8 cellular contexts compared by ENCODE assay signal in the genomic region with DNA sequence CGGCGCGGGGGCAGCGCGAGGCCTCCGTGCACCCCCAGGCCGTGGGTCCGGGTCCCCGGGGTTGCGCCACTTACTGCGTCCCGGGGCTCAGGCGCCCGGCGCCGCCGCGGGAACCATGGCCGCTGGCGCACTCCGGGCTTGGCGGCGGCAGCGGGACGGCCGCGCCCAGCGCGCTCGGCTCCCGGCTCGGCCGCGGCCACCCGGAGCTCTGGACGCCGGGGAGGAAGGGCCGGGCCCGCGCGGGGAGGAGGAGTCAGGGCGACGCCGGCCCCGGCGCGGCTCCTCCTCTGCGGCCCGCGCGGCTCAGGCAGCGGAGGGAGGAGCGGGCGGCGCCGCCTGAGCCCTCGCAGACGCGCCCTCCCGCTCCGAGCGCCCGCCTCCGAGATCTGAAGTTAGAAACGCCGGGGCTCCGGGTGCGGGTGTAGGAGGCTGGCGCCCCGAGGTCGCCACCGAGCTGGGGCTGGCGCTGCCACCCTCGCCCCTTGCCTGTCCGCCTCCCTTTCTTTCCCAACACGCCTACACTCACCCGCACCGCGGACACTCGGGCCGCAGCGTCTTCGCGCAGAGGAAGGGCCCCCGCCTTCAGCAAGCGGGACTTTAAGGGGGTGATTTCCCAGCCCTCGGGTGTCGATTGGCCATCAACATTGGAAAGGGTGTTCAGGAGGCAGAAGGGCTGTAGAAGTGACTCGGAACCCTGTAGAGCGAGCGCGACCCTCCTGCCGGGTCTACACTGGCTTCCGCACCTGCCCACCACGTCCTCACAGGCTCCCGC. TPM values are rescaled to one million over a fixed set of nuclear protein-coding genes. Genes with fewer than 3 reads are reported as not detected.
DNase-seq lines count a peak whose midpoint lies in the region; ATAC-seq and TF ChIP-seq lines count a peak whose summit lies in the region.

A gene with protein sequence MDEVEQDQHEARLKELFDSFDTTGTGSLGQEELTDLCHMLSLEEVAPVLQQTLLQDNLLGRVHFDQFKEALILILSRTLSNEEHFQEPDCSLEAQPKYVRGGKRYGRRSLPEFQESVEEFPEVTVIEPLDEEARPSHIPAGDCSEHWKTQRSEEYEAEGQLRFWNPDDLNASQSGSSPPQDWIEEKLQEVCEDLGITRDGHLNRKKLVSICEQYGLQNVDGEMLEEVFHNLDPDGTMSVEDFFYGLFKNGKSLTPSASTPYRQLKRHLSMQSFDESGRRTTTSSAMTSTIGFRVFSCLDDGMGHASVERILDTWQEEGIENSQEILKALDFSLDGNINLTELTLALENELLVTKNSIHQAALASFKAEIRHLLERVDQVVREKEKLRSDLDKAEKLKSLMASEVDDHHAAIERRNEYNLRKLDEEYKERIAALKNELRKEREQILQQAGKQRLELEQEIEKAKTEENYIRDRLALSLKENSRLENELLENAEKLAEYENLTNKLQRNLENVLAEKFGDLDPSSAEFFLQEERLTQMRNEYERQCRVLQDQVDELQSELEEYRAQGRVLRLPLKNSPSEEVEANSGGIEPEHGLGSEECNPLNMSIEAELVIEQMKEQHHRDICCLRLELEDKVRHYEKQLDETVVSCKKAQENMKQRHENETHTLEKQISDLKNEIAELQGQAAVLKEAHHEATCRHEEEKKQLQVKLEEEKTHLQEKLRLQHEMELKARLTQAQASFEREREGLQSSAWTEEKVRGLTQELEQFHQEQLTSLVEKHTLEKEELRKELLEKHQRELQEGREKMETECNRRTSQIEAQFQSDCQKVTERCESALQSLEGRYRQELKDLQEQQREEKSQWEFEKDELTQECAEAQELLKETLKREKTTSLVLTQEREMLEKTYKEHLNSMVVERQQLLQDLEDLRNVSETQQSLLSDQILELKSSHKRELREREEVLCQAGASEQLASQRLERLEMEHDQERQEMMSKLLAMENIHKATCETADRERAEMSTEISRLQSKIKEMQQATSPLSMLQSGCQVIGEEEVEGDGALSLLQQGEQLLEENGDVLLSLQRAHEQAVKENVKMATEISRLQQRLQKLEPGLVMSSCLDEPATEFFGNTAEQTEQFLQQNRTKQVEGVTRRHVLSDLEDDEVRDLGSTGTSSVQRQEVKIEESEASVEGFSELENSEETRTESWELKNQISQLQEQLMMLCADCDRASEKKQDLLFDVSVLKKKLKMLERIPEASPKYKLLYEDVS (N-terminal part only) (minus strand): TSS at position 231 of the 772 bp plus-strand sequence. CDS start 9,106 bp downstream, outside the sequence.

- ATAC-seq in Right ventricle myocardium superior (ENCODE audit: poor library complexity), result peak; percentile 99
- ATAC-seq in upper lobe of left lung (ENCODE audit: low FRiP score in 2 of 2), result peak; percentile 95 to 98

- peaks cover 8% of the 10 kb centered on the region for H3K79me2 ChIP-seq in parathyroid adenoma

- peak within 1 kb of the TSS; percentile 96 for H3K4me3 Mint-ChIP-seq in activated naive CD8-positive, alpha-beta T cell treated with anti-CD3 and anti-CD28 coated beads for 36 hours

- peak; percentile 77 for DNase-seq in GDM1 (lab: John Stamatoyannopoulos, UW)
- DNase-seq in H7, result peak; percentile 92
- DNase-seq in M059J (ENCODE audit: low read depth), result peak; percentile 75
- peak; percentile 31 for DNase-seq in SKM-1 treated with dmso at 0.1 percent for 144 hours (lab: John Stamatoyannopoulos, UW; ENCODE audit: unreplicated experiment)
- DNase-seq in activated naive CD8-positive, alpha-beta T cell treated with anti-CD3 and anti-CD28 coated beads for 36 hours, result peak; percentile 83
- peak; percentile 89 for DNase-seq in Right ventricle myocardium superior
- DNase-seq in upper lobe of left lung, result peak; percentile 82 to 96

- H3K9ac ChIP-seq in parathyroid adenoma, result peak within 1 kb of the TSS; percentile 69

- H3K4me3 ChIP-seq in H7 (ENCODE audit: insufficient read depth, low read depth, low read length) (peak within 1 kb of the TSS; percentile 71), parathyroid adenoma (ENCODE audit: low read depth, low read length) (peak within 1 kb of the TSS; percentile 77), upper lobe of left lung (peak within 1 kb of the TSS; percentile 70 to 98 (median 92))

- H3K4me2 ChIP-seq in parathyroid adenoma (ENCODE audit: low read length), result peak within 1 kb of the TSS; percentile 86

- H3K36me3 ChIP-seq in H7 (replicated peaks; ENCODE audit: control insufficient read depth, insufficient read depth, low read length) (no peaks in the 10 kb centered on the region), parathyroid adenoma (ENCODE audit: control insufficient read depth, insufficient read depth, low read length) (no peaks in the 10 kb centered on the region), upper lobe of left lung (no peaks in the 10 kb centered on the region)

- peaks cover 63% of the 10 kb centered on the region for H3K4me1 Mint-ChIP-seq in activated naive CD8-positive, alpha-beta T cell treated with anti-CD3 and anti-CD28 coated beads for 36 hours

- H3K27ac Mint-ChIP-seq in activated naive CD8-positive, alpha-beta T cell treated with anti-CD3 and anti-CD28 coated beads for 36 hours, result peak within 1 kb of the TSS; percentile 93

- H3K9me3 ChIP-seq in parathyroid adenoma (ENCODE audit: control insufficient read depth, low read length) (no peaks in the 10 kb centered on the region), upper lobe of left lung (no peaks in the 10 kb centered on the region)

- H3K27ac ChIP-seq in parathyroid adenoma, result peak within 1 kb of the TSS; percentile 59
- H3K27ac ChIP-seq in upper lobe of left lung, result peak within 1 kb of the TSS; percentile 88 to 98 (median 90)

- 0% methylated on average over 10 to 25 of the region's 96 CpGs for WGBS in upper lobe of left lung, 2 donors

- TF ChIP-seq POLR2A in upper lobe of left lung (IDR thresholded peaks at IDR 0.05), result peak in 1 of 4 donors; percentile 71

- TF ChIP-seq EP300 in upper lobe of left lung (IDR thresholded peaks at IDR 0.05), result no peak

- intact Hi-C loops in Right ventricle myocardium superior (cut with DNase I), result no loop called here

- TF ChIP-seq CTCF in parathyroid adenoma (IDR thresholded peaks at IDR 0.05) (no peak), upper lobe of left lung (IDR thresholded peaks at IDR 0.05) (peak in 2 of 6 experiments; percentile 8 to 28)

- no peaks in the 10 kb centered on the region for H3K9me3 Mint-ChIP-seq in activated naive CD8-positive, alpha-beta T cell treated with anti-CD3 and anti-CD28 coated beads for 36 hours

- peaks cover 65% of the 10 kb centered on the region for H3K27me3 ChIP-seq in H7 (ENCODE audit: control insufficient read depth, insufficient read depth, low read length)
- H3K27me3 ChIP-seq in parathyroid adenoma (ENCODE audit: control insufficient read depth, insufficient read depth, low read length), result no peaks in the 10 kb centered on the region
- no peaks in the 10 kb centered on the region for H3K27me3 ChIP-seq in upper lobe of left lung

- H3K36me3 Mint-ChIP-seq in activated naive CD8-positive, alpha-beta T cell treated with anti-CD3 and anti-CD28 coated beads for 36 hours, result peaks cover 21% of the 10 kb centered on the region

- H2AFZ ChIP-seq in parathyroid adenoma, result peak within 1 kb of the TSS; percentile 98

- H3K4me1 ChIP-seq in parathyroid adenoma, result peaks cover 5% of the 10 kb centered on the region
- peaks cover 5 to 32% (median 23%) of the 10 kb centered on the region in 4 donors for H3K4me1 ChIP-seq in upper lobe of left lung

- H3K27me3 Mint-ChIP-seq in activated naive CD8-positive, alpha-beta T cell treated with anti-CD3 and anti-CD28 coated beads for 36 hours, result no peaks in the 10 kb centered on the region

RNA-seq across cellular contexts. Expression of the gene that starts here (rescaled TPM):
- total RNA-seq in H7 (2014; rRNA removed; shearing (Covaris generic)), result 8.5 and 14.2 TPM in 2 replicates
- 7.1 and 16.0 TPM in 2 replicates for total RNA-seq in M059J (2014; rRNA removed; shearing (Covaris generic))
- 10 to 100 TPM; 66.6 to 67.9 TPM for total RNA-seq in activated naive CD8-positive, alpha-beta T cell treated with anti-CD3 and anti-CD28 coated beads for 36 hours
- total RNA-seq in Right ventricle myocardium superior (22.8 TPM), upper lobe of left lung (10 to 100 TPM; 24.8 to 50.3 (median 42.2) TPM)

Comparison
In these comparisons a context has a peak if more than half of its experiments do, and no peak if none do; other contexts are left out.
1. Peak in every context shown above with its lines: DNase-seq, ATAC-seq, H3K4me3 ChIP-seq and H3K27ac ChIP-seq.
2. DNase-seq: peak in every context shown above with its lines; median percentile 92 in H7; 89 in Right ventricle myocardium superior; 89 in upper lobe of left lung; 83 in activated naive CD8-positive, alpha-beta T cell treated with anti-CD3 and anti-CD28 coated beads for 36 hours; 77 in GDM1; 75 in M059J; 31 in SKM-1 treated with dmso at 0.1 percent for 144 hours.